Comparison of ENCODE assay signal across 14 cellular contexts in genomic region chr15:51366911-51367310, GRCh38. TPM values are rescaled to one million over a fixed set of nuclear protein-coding genes. Genes with fewer than 3 reads are reported as not detected.
DNase-seq lines count a peak whose midpoint lies in the region; ATAC-seq and TF ChIP-seq lines count a peak whose summit lies in the region.
"Had no signal": no experiment of that assay in that cellular context is flagged by ENCODE, and none has a peak within 500 bp of the region (broad histone marks: within the 10 kb centered on the region; RNA-seq: fewer than 3 reads in every experiment).

No MANE protein-coding gene starts in this region.

- TF ChIP-seq CTCF in VCaP (conservative IDR thresholded peaks at IDR 0.05) (no peak), heart left ventricle (IDR thresholded peaks at IDR 0.05) (no peak), upper lobe of left lung (IDR thresholded peaks at IDR 0.05) (no peak)

- H3K36me3 ChIP-seq in heart left ventricle: no peaks in the 10 kb centered on the region
- H3K36me3 ChIP-seq in upper lobe of left lung: no peaks in the 10 kb centered on the region
- no peaks in the 10 kb centered on the region for H3K36me3 ChIP-seq in effector memory CD4-positive, alpha-beta T cell (ENCODE audit: control insufficient read depth, insufficient read depth, low read length)
- H3K36me3 ChIP-seq: right lobe of liver had no signal

- peak overlapping the region; percentile 73 for H3K27ac ChIP-seq in VCaP
- peak overlapping the region in 1 of 12 donors; percentile 13 for H3K27ac ChIP-seq in heart left ventricle
- peak overlapping the region in 2 of 4 donors; percentile 52 to 59 for H3K27ac ChIP-seq in upper lobe of left lung
- no peak overlapping the region for H3K27ac ChIP-seq in effector memory CD4-positive, alpha-beta T cell (ENCODE audit: insufficient read depth, low read length, poor library complexity, severe bottlenecking)
- H3K27ac ChIP-seq: right lobe of liver had no signal

- H3K4me3 ChIP-seq in heart left ventricle (no peak overlapping the region), upper lobe of left lung (no peak overlapping the region)
- H3K4me3 ChIP-seq in effector memory CD4-positive, alpha-beta T cell (ENCODE audit: insufficient read depth, low read depth, low read length, poor library complexity, severe bottlenecking): no peak overlapping the region
- H3K4me3 ChIP-seq: right lobe of liver had no signal

- WGBS in heart left ventricle, 4 donors: 53 to 76% (median 62%) methylated on average over 3 of the region's 3 CpGs
- 40 to 49% methylated on average over 3 of the region's 3 CpGs for WGBS in upper lobe of left lung, 2 donors

- H3K9me3 ChIP-seq in heart left ventricle (no peaks in the 10 kb centered on the region), upper lobe of left lung (no peaks in the 10 kb centered on the region)
- no peaks in the 10 kb centered on the region for H3K9me3 ChIP-seq in effector memory CD4-positive, alpha-beta T cell (ENCODE audit: control insufficient read depth, low read length)
- H3K9me3 ChIP-seq: right lobe of liver had no signal

- DNase-seq in NCI-H146 (lab: John Stamatoyannopoulos, UW) (peak; percentile 52), NCI-H146 treated with DMSO at 0.1 percent for 48 hours (lab: John Stamatoyannopoulos, UW; ENCODE audit: unreplicated experiment) (no peak), heart left ventricle (peak in 2 of 5 donors; percentile 29 to 55), upper lobe of left lung (peak in 1 of 2 donors; percentile 79), SW 1271 (lab: John Stamatoyannopoulos, UW) (no peak)
- no peak for DNase-seq in effector memory CD4-positive, alpha-beta T cell
- DNase-seq: activated CD8-positive, alpha-beta memory T cell treated with anti-CD3 and anti-CD28 coated beads for 24 hours; amniotic stem cell; foreskin melanocyte; NCI-H510A; right lobe of liver had no signal

- H3K4me1 ChIP-seq in heart left ventricle (peaks cover 0 to 25% (median 0%) of the 10 kb centered on the region in 12 donors), upper lobe of left lung (peaks cover 2 to 19% (median 8%) of the 10 kb centered on the region in 4 donors)
- no peaks in the 10 kb centered on the region for H3K4me1 ChIP-seq in effector memory CD4-positive, alpha-beta T cell (ENCODE audit: control insufficient read depth, insufficient read depth, low read length, poor library complexity, severe bottlenecking)
- H3K4me1 ChIP-seq: right lobe of liver had no signal

- TF ChIP-seq EP300 in upper lobe of left lung (IDR thresholded peaks at IDR 0.05): no peak

- H3K27me3 ChIP-seq in heart left ventricle (no peaks in the 10 kb centered on the region), upper lobe of left lung (no peaks in the 10 kb centered on the region)
- no peaks in the 10 kb centered on the region for H3K27me3 ChIP-seq in effector memory CD4-positive, alpha-beta T cell (replicated peaks; ENCODE audit: control insufficient read depth, insufficient read depth, low read length, poor library complexity, severe bottlenecking)
- H3K27me3 ChIP-seq: right lobe of liver had no signal

- ATAC-seq in heart left ventricle (peak; percentile 41 to 68 (median 57)), upper lobe of left lung (ENCODE audit: low FRiP score in 2 of 2) (peak; percentile 52 to 76), HG02678 (IDR thresholded peaks at IDR 0.05; ENCODE audit: unreplicated experiment) (no peak)

- TF ChIP-seq POLR2A in heart left ventricle (IDR thresholded peaks at IDR 0.05): no peak
- no peak for TF ChIP-seq POLR2A in upper lobe of left lung (IDR thresholded peaks at IDR 0.05)

- intact Hi-C loops in heart left ventricle (cut with DNase I): no loop called here

RNA-seq across cellular contexts. Expression of gene GLDN, which starts 25.5 kb away (rescaled TPM):
- total RNA-seq in heart left ventricle: 10 to 100 TPM in 7 of 9 donors, 1 to 10 TPM in 2; 7.2 to 15.3 (median 10.4) TPM
- 1 to 10 TPM; 1.1 to 2.9 TPM for polyA plus RNA-seq in heart left ventricle
- 10 to 100 TPM; 21.3 to 84.2 (median 46.5) TPM for total RNA-seq in upper lobe of left lung
- total RNA-seq: T-helper 1 cell treated with Interleukin-12 subunit alpha and Interleukin-12 subunit beta and Interleukin-4 antibody, amounts not matched to agents 30 ng/mL and 1 ng/mL, for 36 hours had no signal

RNA-seq across cellular contexts. Expression of gene CYP19A1, which starts 28.5 kb away (rescaled TPM):
- total RNA-seq in heart left ventricle (1 to 10 TPM in 4 of 9 donors, under 1 TPM in 5; 0.21 to 5.4 (median 0.83) TPM), upper lobe of left lung (1 to 10 TPM in 2 of 6 donors, under 1 TPM in 2, not detected in 2; 0.52 to 8.4 (median 1.0) TPM)
- polyA plus RNA-seq in heart left ventricle: under 1 TPM; 0.15 to 0.43 TPM
- total RNA-seq: right lobe of liver had no signal
